In genomic region chr1:151165281-151165737, GRCh38 we compare ENCODE assay signal across 8 cellular contexts. TPM values are rescaled to one million over a fixed set of nuclear protein-coding genes. Genes with fewer than 3 reads are reported as not detected.
DNase-seq lines count a peak whose midpoint lies in the region; ATAC-seq and TF ChIP-seq lines count a peak whose summit lies in the region.

No MANE protein-coding gene starts in this region.

- CTCF ChIA-PET in Caco-2 (lab: Charles Lee), result interaction anchor here (0.6 to 2.2 kb wide), 2 partner anchors 21 to 65 kb away, joined by 3 to 13 read pairs; no protein-coding TSS in a partner anchor

- POLR2A ChIA-PET in Caco-2 (lab: Charles Lee), result interaction anchor here (0.6 kb wide), 1 partner anchor 200 kb away, joined by 4 read pairs; no protein-coding TSS in a partner anchor

- ATAC-seq in HG02610 (IDR thresholded peaks at IDR 0.05; ENCODE audit: unreplicated experiment), result peak; percentile 6
- peak; percentile 31 for ATAC-seq in mucosa of descending colon
- ATAC-seq in GM21367 (IDR thresholded peaks at IDR 0.05; ENCODE audit: unreplicated experiment), result no peak

- H3K36me3 ChIP-seq in Caco-2 (ENCODE audit: control insufficient read depth, insufficient read depth, low read length) (peaks cover 1% of the 10 kb centered on the region; the same call in 1 of the 2 replicates), mucosa of descending colon (ENCODE audit: low read depth) (no peaks in the 10 kb centered on the region)

- H3K4me1 Mint-ChIP-seq in Caco-2 (ENCODE audit: low read depth, unreplicated experiment), result peaks cover 9% of the 10 kb centered on the region

- H3K27me3 Mint-ChIP-seq in Caco-2 (ENCODE audit: insufficient read depth, unreplicated experiment), result no peaks in the 10 kb centered on the region

- in situ Hi-C loops in GM13977 (cut with MboI; ENCODE audit: low pct_unique_long_range_greater_than_20kb, low sequenced_read_pairs, unreplicated experiment), result no loop called here

- H3K9me3 Mint-ChIP-seq in Caco-2 (ENCODE audit: unreplicated experiment), result no peaks in the 10 kb centered on the region

- BruUV-seq in Caco-2 (replicated peaks; lab: Mats Ljungman, UMichigan), result no TSS peak

- H3K9me3 ChIP-seq in Caco-2, result no peaks in the 10 kb centered on the region
- H3K9me3 ChIP-seq in mucosa of descending colon, result no peaks in the 10 kb centered on the region

- peak overlapping the region; percentile 96 for H3K4me3 Mint-ChIP-seq in Caco-2 (ENCODE audit: unreplicated experiment)

- H3K4me1 ChIP-seq in Caco-2 (no peaks in the 10 kb centered on the region), mucosa of descending colon (ENCODE audit: low read depth) (peaks cover 11% of the 10 kb centered on the region)

- TF ChIP-seq CTCF in Caco-2 (IDR thresholded peaks at IDR 0.05; ENCODE audit: insufficient read depth in 1 of 2, low read depth in 1 of 2, low read length in 1 of 2, severe bottlenecking in 1 of 2, unreplicated experiment in 1 of 2) (no peak), mucosa of descending colon (IDR thresholded peaks at IDR 0.05) (no peak), GM13977 (IDR thresholded peaks at IDR 0.05; ENCODE audit: extremely low read depth, insufficient read depth, missing control alignments) (no peak)

- peaks cover 49% of the 10 kb centered on the region for H3K36me3 Mint-ChIP-seq in Caco-2 (ENCODE audit: insufficient read depth, unreplicated experiment)

- DNase-seq in Caco-2 (no peak), SHP77 treated with DMSO at 0.1 percent for 48 hours (lab: John Stamatoyannopoulos, UW) (peak; percentile 31), epidermal melanocyte (ENCODE audit: insufficient read length, low spot score) (peak; percentile 61), mucosa of descending colon (peak; percentile 48 to 68 (median 50)), ureter (ENCODE audit: low spot score) (peak; percentile 60), GM13977 (ENCODE audit: low spot score) (no peak)

- H3K4me3 ChIP-seq in Caco-2 (ENCODE audit: low read depth, low read length) (peak overlapping the region; percentile 35), mucosa of descending colon (peak overlapping the region; percentile 42)

- no peaks in the 10 kb centered on the region for H3K27me3 ChIP-seq in Caco-2 (replicated peaks; ENCODE audit: control insufficient read depth, insufficient read depth, low read length)

- intact Hi-C loops in Caco-2 (cut with micrococcal nuclease; ENCODE audit: unreplicated experiment), result no loop called here
- intact Hi-C loops in mucosa of descending colon (cut with DNase I, micrococcal nuclease), result no loop called here

- peak overlapping the region; percentile 96 for H3K27ac Mint-ChIP-seq in Caco-2 (ENCODE audit: unreplicated experiment)

RNA-seq across cellular contexts. Expression of gene LYSMD1, which starts 0.4 kb away (rescaled TPM):
- total RNA-seq in Caco-2 (2022), result 4.0 and 5.0 TPM in 2 replicates
- 10 to 100 TPM in 2 of 3 donors, 1 to 10 TPM in 1; 7.6 to 14.0 (median 10.0) TPM for total RNA-seq in mucosa of descending colon
- total RNA-seq in ureter, result 12.0 TPM

RNA-seq across cellular contexts. Expression of gene SCNM1, which starts 0.6 kb away (rescaled TPM):
- total RNA-seq in Caco-2 (2022), result 52.1 and 53.6 TPM in 2 replicates
- 10 to 100 TPM; 27.9 to 37.8 (median 28.1) TPM for total RNA-seq in mucosa of descending colon
- total RNA-seq in ureter, result 24.2 TPM

RNA-seq across cellular contexts. Expression of gene TNFAIP8L2, which starts 8.9 kb away (rescaled TPM):
- not detected in 2 replicates for total RNA-seq in Caco-2 (2022)
- 1 to 10 TPM; 1.3 to 2.8 (median 2.5) TPM for total RNA-seq in mucosa of descending colon
- total RNA-seq in ureter, result 0.34 TPM

RNA-seq across cellular contexts. Expression of gene TMOD4, which starts 10.5 kb away (rescaled TPM):
- total RNA-seq in Caco-2 (2022) (0.84 and 1.3 TPM in 2 replicates), mucosa of descending colon (1 to 10 TPM in 2 of 3 donors, not detected in 1; 1.0 to 2.5 TPM), ureter (2.0 TPM)

RNA-seq across cellular contexts. Expression of gene SEMA6C, which starts 18.9 kb away (rescaled TPM):
- total RNA-seq in Caco-2 (2022) (2.8 and 3.7 TPM in 2 replicates), mucosa of descending colon (1 to 10 TPM; 1.9 to 9.3 (median 4.3) TPM), ureter (6.2 TPM)

Comparison
In these comparisons a context has a peak if more than half of its experiments do, and no peak if none do; other contexts are left out.
1. DNase-seq: peak in SHP77 treated with DMSO at 0.1 percent for 48 hours (single experiment), epidermal melanocyte (single experiment), mucosa of descending colon (3 of 3) and ureter (single experiment); none in Caco-2 (0 of 2) and GM13977 (single experiment).